ENCODE assay signal across 8 cellular contexts in genomic region chr1:226656601-226657277, GRCh38.
A peak's percentile ranks its signal among the peaks of the same experiment; 100 is the strongest.
DNase-seq lines count a peak whose midpoint lies in the region; ATAC-seq and TF ChIP-seq lines count a peak whose summit lies in the region.

No MANE protein-coding gene starts in this region.

- DNase-seq in NCI-H2196 (lab: John Stamatoyannopoulos, UW; ENCODE audit: unreplicated experiment) = peak; percentile 57
- no peak for DNase-seq in NCI-H2196 treated with DMSO at 0.1 percent for 48 hours (lab: John Stamatoyannopoulos, UW; ENCODE audit: unreplicated experiment)
- peak in 2 of 3 donors; percentile 76 to 77 for DNase-seq in Peyer's patch
- peak; percentile 56 for DNase-seq in effector CD4-positive, alpha-beta T cell
- no peak for DNase-seq in GM19238 (ENCODE audit: insufficient read length, low spot score)

- H3K4me3 ChIP-seq in Peyer's patch = no peak overlapping the region
- H3K4me3 ChIP-seq in rectal smooth muscle tissue (ENCODE audit: low read length) = peak overlapping the region; percentile 23

- peak in 1 of 2 donors; percentile 34 for TF ChIP-seq POLR2A in Peyer's patch (IDR thresholded peaks at IDR 0.05)

- no peaks in the 10 kb centered on the region for H3K36me3 ChIP-seq in Peyer's patch
- H3K36me3 ChIP-seq in rectal smooth muscle tissue (ENCODE audit: control insufficient read depth, insufficient read depth, low read length) = no peaks in the 10 kb centered on the region

- ATAC-seq in HG03520 (IDR thresholded peaks at IDR 0.05; ENCODE audit: unreplicated experiment) (no peak), GM21381 (IDR thresholded peaks at IDR 0.05; ENCODE audit: unreplicated experiment) (no peak)

- H3K27me3 ChIP-seq in Peyer's patch = no peaks in the 10 kb centered on the region
- no peaks in the 10 kb centered on the region for H3K27me3 ChIP-seq in rectal smooth muscle tissue (ENCODE audit: control insufficient read depth, insufficient read depth, low read length)

- H3K4me1 ChIP-seq in Peyer's patch (peaks cover 8 to 76% (median 62%) of the 10 kb centered on the region in 4 donors), rectal smooth muscle tissue (ENCODE audit: control insufficient read depth, insufficient read depth, low read length) (peaks cover 82% of the 10 kb centered on the region)

- no peaks in the 10 kb centered on the region for H3K9me3 ChIP-seq in Peyer's patch

- H3K27ac ChIP-seq in Peyer's patch = peak overlapping the region in 1 of 4 donors; percentile 45
- H3K27ac ChIP-seq in rectal smooth muscle tissue (ENCODE audit: low read depth, low read length) = peak overlapping the region; percentile 91

- no peak for TF ChIP-seq CTCF in Peyer's patch (IDR thresholded peaks at IDR 0.05)

- no peak overlapping the region for H3K9ac ChIP-seq in rectal smooth muscle tissue (ENCODE audit: low read length)

Comparison
In these comparisons a context has a peak if more than half of its experiments do, and no peak if none do; other contexts are left out.
1. DNase-seq: peak in NCI-H2196 (single experiment), Peyer's patch (2 of 3) and effector CD4-positive, alpha-beta T cell (single experiment); none in NCI-H2196 treated with DMSO at 0.1 percent for 48 hours (single experiment) and GM19238 (single experiment).